ENCODE assay signal across 8 cellular contexts in genomic region chr5:107673368-107674136, GRCh38. TPM values are rescaled to one million over a fixed set of nuclear protein-coding genes. Genes with fewer than 3 reads are reported as not detected.
DNase-seq lines count a peak whose midpoint lies in the region; ATAC-seq and TF ChIP-seq lines count a peak whose summit lies in the region.

No MANE protein-coding gene starts in this region.

- H4K20me1 ChIP-seq in BLaER1 treated with 17β-estradiol and CSF1 and Interleukin-3, amounts not matched to agents 10 nM and 100 nM, result peaks cover 0 to 44% (median 29%) of the 10 kb centered on the region in 11 experiments; a peak in 18 of 22 replicates

- no peaks in the 10 kb centered on the region for H3K36me3 ChIP-seq in BLaER1 treated with 17β-estradiol and CSF1 and Interleukin-3, amounts not matched to agents 10 nM and 100 nM
- H3K36me3 ChIP-seq in duodenal mucosa (ENCODE audit: control insufficient read depth in 1 of 2, insufficient read depth in 2 of 2, low read length in 2 of 2), result no peaks in the 10 kb centered on the region

- DNase-seq in NCI-H524 treated with DMSO at 0.1 percent for 48 hours (lab: John Stamatoyannopoulos, UW) (peak; percentile 61), lower leg skin (ENCODE audit: low spot score in 2 of 2) (peak; percentile 83 to 96)
- peak; percentile 83 to 86 for DNase-seq in activated CD4-positive, alpha-beta T cell treated with anti-CD3 and anti-CD28 coated beads, Interleukin-2, amount 50 U/mL, for 48 hours
- peak; percentile 62 to 71 for DNase-seq in stimulated activated CD4-positive, alpha-beta T cell treated with anti-CD3 and anti-CD28 coated beads, Interleukin-4, amount 100 ng/mL, for 4 hours

- intact Hi-C loops in lower leg skin (cut with DNase I; ENCODE audit: low total_unique reads), result no loop called here

- peak overlapping the region; percentile 89 to 100 (median 97) for H3K4me2 ChIP-seq in BLaER1 treated with 17β-estradiol and CSF1 and Interleukin-3, amounts not matched to agents 10 nM and 100 nM

- H3K4me3 ChIP-seq in BLaER1 treated with 17β-estradiol and CSF1 and Interleukin-3, amounts not matched to agents 10 nM and 100 nM, result peak overlapping the region; percentile 57 to 73 (median 64)
- H3K4me3 ChIP-seq in duodenal mucosa (ENCODE audit: low read depth in 1 of 2, low read length in 2 of 2) (peak overlapping the region; percentile 79 to 83), lower leg skin (ENCODE audit: low read depth, poor library complexity, severe bottlenecking) (peak overlapping the region; percentile 26)

- peak overlapping the region in 7 of 11 experiments; percentile 20 to 55 (median 41); a peak in 7 of 22 replicates for H3K9ac ChIP-seq in BLaER1 treated with 17β-estradiol and CSF1 and Interleukin-3, amounts not matched to agents 10 nM and 100 nM
- peak overlapping the region; percentile 57 to 69 for H3K9ac ChIP-seq in duodenal mucosa (ENCODE audit: low read depth in 1 of 2, low read length in 2 of 2)

- WGBS in lower leg skin, 2 donors, result 3% methylated on average over 31 to 32 of the region's 32 CpGs

- peak in 1 of 3 donors; percentile 69 for TF ChIP-seq CTCF in lower leg skin (IDR thresholded peaks at IDR 0.05)

- no peak overlapping the region for H3K27ac ChIP-seq in BLaER1 treated with 17β-estradiol and CSF1 and Interleukin-3, amounts not matched to agents 10 nM and 100 nM
- no peak overlapping the region for H3K27ac ChIP-seq in duodenal mucosa (ENCODE audit: low read depth, low read length)

- peaks cover 0 to 10% (median 4%) of the 10 kb centered on the region in 11 experiments; a peak in 6 of 22 replicates for H3K9me3 ChIP-seq in BLaER1 treated with 17β-estradiol and CSF1 and Interleukin-3, amounts not matched to agents 10 nM and 100 nM (replicated peaks in 1 of 11)
- H3K9me3 ChIP-seq in duodenal mucosa (ENCODE audit: control insufficient read depth in 1 of 2, low read length in 2 of 2), result no peaks in the 10 kb centered on the region

- TF ChIP-seq POLR2A in lower leg skin (IDR thresholded peaks at IDR 0.05), result no peak

- H3K4me1 ChIP-seq in BLaER1 treated with 17β-estradiol and CSF1 and Interleukin-3, amounts not matched to agents 10 nM and 100 nM, result peaks cover 8 to 40% (median 37%) of the 10 kb centered on the region in 10 experiments; a peak in 19 of 20 replicates
- H3K4me1 ChIP-seq in duodenal mucosa (ENCODE audit: control insufficient read depth in 1 of 2, insufficient read depth in 2 of 2, low read length in 2 of 2), result peaks cover 0 to 20% of the 10 kb centered on the region in 2 donors

- ATAC-seq in GM19328 (IDR thresholded peaks at IDR 0.05; ENCODE audit: unreplicated experiment) (peak; percentile 59), HG03457 (IDR thresholded peaks at IDR 0.05; ENCODE audit: unreplicated experiment) (peak; percentile 77)

- peaks cover 54 to 66% (median 59%) of the 10 kb centered on the region in 11 experiments for H3K27me3 ChIP-seq in BLaER1 treated with 17β-estradiol and CSF1 and Interleukin-3, amounts not matched to agents 10 nM and 100 nM
- H3K27me3 ChIP-seq in duodenal mucosa (ENCODE audit: control insufficient read depth in 1 of 2, insufficient read depth in 2 of 2, low read length in 2 of 2), result peaks cover 6 to 8% of the 10 kb centered on the region in 2 donors

RNA-seq across cellular contexts. Expression of gene EFNA5, which starts 2.8 kb away (rescaled TPM):
- total RNA-seq in lower leg skin, result 10 to 100 TPM; 16.6 to 35.3 (median 19.3) TPM

Comparison
In these comparisons a context has a peak if more than half of its experiments do, and no peak if none do; other contexts are left out.
1. H3K4me3 ChIP-seq: peak in every context shown above with its lines; median percentile 81 in duodenal mucosa; 64 in BLaER1 treated with 17β-estradiol and CSF1 and Interleukin-3, amounts not matched to agents 10 nM and 100 nM; 26 in lower leg skin.